In the genomic region with DNA sequence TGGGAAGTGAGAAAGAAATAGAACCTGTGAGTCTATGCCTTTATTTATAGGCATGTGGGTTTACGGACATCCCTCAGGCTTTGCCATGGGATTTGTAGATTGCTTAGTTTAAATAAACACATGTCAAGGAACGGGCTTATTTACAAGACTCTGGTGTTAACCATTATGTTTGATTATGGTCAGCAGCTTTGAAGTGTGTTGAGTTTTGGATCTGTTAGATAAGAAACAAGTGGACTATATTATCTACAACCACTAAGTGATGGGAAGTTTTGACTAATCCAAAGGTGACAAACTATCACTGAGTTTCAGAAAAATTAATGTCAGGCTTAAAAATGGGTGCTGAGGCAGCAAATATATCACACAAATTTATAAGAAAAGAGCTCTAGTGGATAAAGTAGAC, we compare ENCODE assay signal across 24 cellular contexts.
"Had no signal": no experiment of that assay in that cellular context is flagged by ENCODE, and none has a peak within 500 bp of the region (broad histone marks: within the 10 kb centered on the region; RNA-seq: fewer than 3 reads in every experiment).

No MANE protein-coding gene starts in this region.

- H3K4me1 ChIP-seq: neural progenitor cell, parathyroid adenoma, psoas muscle, right lobe of liver, sigmoid colon, stomach, thyroid gland, tibial nerve, upper lobe of left lung had no signal

- H3K9me3 ChIP-seq: ovary, psoas muscle, right lobe of liver, sigmoid colon, stomach, thoracic aorta, thyroid gland, tibial nerve, upper lobe of left lung had no signal

- DNase-seq: natural killer cell; occipital lobe; ovary; posterior cingulate gyrus; psoas muscle; right cardiac atrium; right lobe of liver; sigmoid colon; small intestine; stimulated activated CD4-positive, alpha-beta T cell treated with anti-CD3 and anti-CD28 coated beads, Interleukin-15, amount 100 ng/mL, for 24 hours; stimulated activated CD4-positive, alpha-beta T cell treated with anti-CD3 and anti-CD28 coated beads, Interleukin-2, amount 100 ng/mL, for 24 hours; stimulated activated CD4-positive, alpha-beta T cell treated with anti-CD3 and anti-CD28 coated beads, Interleukin-2, amount 100 ng/mL, for 48 hours; stimulated activated CD4-positive, alpha-beta T cell treated with anti-CD3 and anti-CD28 coated beads, Interleukin-4, amount 100 ng/mL, for 24 hours; stimulated activated naive B cell treated with anti-CD40 and anti-IgM and Interleukin-4, amounts not matched to agents 10 μg/mL and 1 μg/mL and 100 μg/mL, for 72 hours; stimulated activated naive CD4-positive, alpha-beta T cell treated with Interleukin-2 at 50 U/mL for 16 hours; stomach; thyroid gland; trophoblast cell; upper lobe of left lung had no signal

- H3K36me3 ChIP-seq: neural progenitor cell, ovary, right lobe of liver, sigmoid colon, stomach, thoracic aorta, thyroid gland, tibial nerve, upper lobe of left lung had no signal

- H3K27me3 ChIP-seq: ovary, right lobe of liver, sigmoid colon, stomach, thyroid gland, tibial nerve, upper lobe of left lung had no signal

- H3K27ac ChIP-seq: neural progenitor cell, ovary, parathyroid adenoma, psoas muscle, right lobe of liver, sigmoid colon, stomach, thoracic aorta, thyroid gland, tibial nerve, upper lobe of left lung had no signal

- ATAC-seq: natural killer cell; psoas muscle; right cardiac atrium; right lobe of liver; stimulated activated effector memory CD8-positive, alpha-beta T cell treated with anti-CD3 and anti-CD28 coated beads, Interleukin-12 subunit alpha, Interleukin-12 subunit beta, amount 100 ng/mL, for 72 hours; stimulated activated naive B cell treated with anti-CD40 and anti-IgM and Interleukin-4, amounts not matched to agents 10 μg/mL and 1 μg/mL and 100 μg/mL, for 72 hours had no signal

- H3K4me3 ChIP-seq: neural progenitor cell, ovary, psoas muscle, right lobe of liver, sigmoid colon, stomach, thoracic aorta, thyroid gland, tibial nerve, upper lobe of left lung had no signal
